In genomic region chr1:36109041-36109679, GRCh38 we compare ENCODE assay signal across 8 cellular contexts. TPM values are rescaled to one million over a fixed set of nuclear protein-coding genes. Genes with fewer than 3 reads are reported as not detected.
DNase-seq lines count a peak whose midpoint lies in the region; ATAC-seq lines count a peak whose summit lies in the region.

No MANE protein-coding gene starts in this region.

- H3K36me3 Mint-ChIP-seq in activated CD4-positive, alpha-beta T cell treated with anti-CD3 and anti-CD28 coated beads for 36 hours (ENCODE audit: low read depth), result no peaks in the 10 kb centered on the region

- peak overlapping the region; percentile 68 for H3K27ac Mint-ChIP-seq in activated CD4-positive, alpha-beta T cell treated with anti-CD3 and anti-CD28 coated beads for 36 hours
- H3K27ac Mint-ChIP-seq in stimulated activated naive CD8-positive, alpha-beta T cell treated with anti-CD3 and anti-CD28 coated beads, Interleukin-15, amount 100 ng/mL, for 72 hours, result peak overlapping the region; percentile 89 to 95

- peak; percentile 68 for DNase-seq in activated CD4-positive, alpha-beta T cell treated with anti-CD3 and anti-CD28 coated beads for 36 hours
- no peak for DNase-seq in activated CD4-positive, alpha-beta T cell treated with anti-CD3 and anti-CD28 coated beads for 4 hours
- DNase-seq in activated CD8-positive, alpha-beta memory T cell treated with anti-CD3 and anti-CD28 coated beads for 24 hours, result peak; percentile 76
- peak; percentile 65 for DNase-seq in fibroblast of peridontal ligament (ENCODE audit: extremely low read depth)
- peak; percentile 55 to 61 for DNase-seq in stimulated activated naive CD8-positive, alpha-beta T cell treated with anti-CD3 and anti-CD28 coated beads, Interleukin-15, amount 100 ng/mL, for 72 hours
- DNase-seq in SHP77 treated with DMSO at 0.1 percent for 48 hours (lab: John Stamatoyannopoulos, UW), result no peak
- DNase-seq in cerebellum (ENCODE audit: low spot score), result no peak

- peak; percentile 96 for ATAC-seq in activated CD4-positive, alpha-beta T cell treated with anti-CD3 and anti-CD28 coated beads for 36 hours
- peak; percentile 96 for ATAC-seq in stimulated activated naive CD8-positive, alpha-beta T cell treated with anti-CD3 and anti-CD28 coated beads, Interleukin-15, amount 100 ng/mL, for 72 hours
- ATAC-seq in GM18870 (IDR thresholded peaks at IDR 0.05; ENCODE audit: unreplicated experiment), result no peak

- H3K27me3 Mint-ChIP-seq in activated CD4-positive, alpha-beta T cell treated with anti-CD3 and anti-CD28 coated beads for 36 hours, result no peaks in the 10 kb centered on the region
- H3K27me3 Mint-ChIP-seq in stimulated activated naive CD8-positive, alpha-beta T cell treated with anti-CD3 and anti-CD28 coated beads, Interleukin-15, amount 100 ng/mL, for 72 hours, result no peaks in the 10 kb centered on the region

- CTCF ChIA-PET in activated CD4-positive, alpha-beta T cell treated with anti-CD3 and anti-CD28 coated beads for 36 hours (lab: Charles Lee), result interaction anchor here (1.2 kb wide), 1 partner anchor 26 kb away, joined by 3 read pairs; no protein-coding TSS in a partner anchor

- H3K4me3 Mint-ChIP-seq in activated CD4-positive, alpha-beta T cell treated with anti-CD3 and anti-CD28 coated beads for 36 hours, result no peak overlapping the region
- peak overlapping the region; percentile 34 to 56 for H3K4me3 Mint-ChIP-seq in stimulated activated naive CD8-positive, alpha-beta T cell treated with anti-CD3 and anti-CD28 coated beads, Interleukin-15, amount 100 ng/mL, for 72 hours

- H3K9me3 Mint-ChIP-seq in activated CD4-positive, alpha-beta T cell treated with anti-CD3 and anti-CD28 coated beads for 36 hours (ENCODE audit: low read depth), result no peaks in the 10 kb centered on the region
- no peaks in the 10 kb centered on the region for H3K9me3 Mint-ChIP-seq in stimulated activated naive CD8-positive, alpha-beta T cell treated with anti-CD3 and anti-CD28 coated beads, Interleukin-15, amount 100 ng/mL, for 72 hours

- POLR2A ChIA-PET in activated CD4-positive, alpha-beta T cell treated with anti-CD3 and anti-CD28 coated beads for 36 hours (lab: Charles Lee), result interaction anchor here (0.7 kb wide), 1 partner anchor 156 kb away, joined by 4 read pairs; no protein-coding TSS in a partner anchor

- intact Hi-C loops in activated CD4-positive, alpha-beta T cell treated with anti-CD3 and anti-CD28 coated beads for 36 hours (cut with DNase I, micrococcal nuclease), result no loop called here

- H3K4me1 Mint-ChIP-seq in activated CD4-positive, alpha-beta T cell treated with anti-CD3 and anti-CD28 coated beads for 36 hours, result peaks cover 17% of the 10 kb centered on the region
- H3K4me1 Mint-ChIP-seq in stimulated activated naive CD8-positive, alpha-beta T cell treated with anti-CD3 and anti-CD28 coated beads, Interleukin-15, amount 100 ng/mL, for 72 hours, result peaks cover 53% of the 10 kb centered on the region

RNA-seq across cellular contexts. Expression of gene COL8A2, which starts 15.9 kb away (rescaled TPM):
- total RNA-seq in activated CD4-positive, alpha-beta T cell treated with anti-CD3 and anti-CD28 coated beads for 36 hours, result under 1 TPM; 0.05 TPM
- total RNA-seq in cerebellum, result 1.2 TPM

RNA-seq across cellular contexts. Expression of gene ADPRS, which starts 20.5 kb away (rescaled TPM):
- 10 to 100 TPM; 34.0 to 43.9 TPM for total RNA-seq in activated CD4-positive, alpha-beta T cell treated with anti-CD3 and anti-CD28 coated beads for 36 hours
- 13.0 TPM for total RNA-seq in cerebellum

RNA-seq across cellular contexts. Expression of gene TEKT2, which starts 25.3 kb away (rescaled TPM):
- under 1 TPM in 1 of 2 experiments, not detected in 1; 0.16 TPM for total RNA-seq in activated CD4-positive, alpha-beta T cell treated with anti-CD3 and anti-CD28 coated beads for 36 hours
- 6.3 TPM for total RNA-seq in cerebellum

RNA-seq across cellular contexts. Expression of gene TRAPPC3, which starts 40.1 kb away (rescaled TPM):
- total RNA-seq in activated CD4-positive, alpha-beta T cell treated with anti-CD3 and anti-CD28 coated beads for 36 hours, result 10 to 100 TPM; 43.8 to 53.8 TPM
- total RNA-seq in cerebellum, result 33.7 TPM

RNA-seq across cellular contexts. Expression of gene MAP7D1, which starts 46.8 kb away (rescaled TPM):
- total RNA-seq in activated CD4-positive, alpha-beta T cell treated with anti-CD3 and anti-CD28 coated beads for 36 hours, result 100 to 1,000 TPM; 122 to 133 TPM
- 47.5 TPM for total RNA-seq in cerebellum

Comparison
In these comparisons a context has a peak if more than half of its experiments do, and no peak if none do; other contexts are left out.
1. DNase-seq: peak in activated CD4-positive, alpha-beta T cell treated with anti-CD3 and anti-CD28 coated beads for 36 hours (single experiment), activated CD8-positive, alpha-beta memory T cell treated with anti-CD3 and anti-CD28 coated beads for 24 hours (single experiment), fibroblast of peridontal ligament (single experiment) and stimulated activated naive CD8-positive, alpha-beta T cell treated with anti-CD3 and anti-CD28 coated beads, Interleukin-15, amount 100 ng/mL, for 72 hours (2 of 2); none in activated CD4-positive, alpha-beta T cell treated with anti-CD3 and anti-CD28 coated beads for 4 hours (0 of 2), SHP77 treated with DMSO at 0.1 percent for 48 hours (single experiment) and cerebellum (single experiment).